ENCODE assay signal across 8 cellular contexts in the genomic region with DNA sequence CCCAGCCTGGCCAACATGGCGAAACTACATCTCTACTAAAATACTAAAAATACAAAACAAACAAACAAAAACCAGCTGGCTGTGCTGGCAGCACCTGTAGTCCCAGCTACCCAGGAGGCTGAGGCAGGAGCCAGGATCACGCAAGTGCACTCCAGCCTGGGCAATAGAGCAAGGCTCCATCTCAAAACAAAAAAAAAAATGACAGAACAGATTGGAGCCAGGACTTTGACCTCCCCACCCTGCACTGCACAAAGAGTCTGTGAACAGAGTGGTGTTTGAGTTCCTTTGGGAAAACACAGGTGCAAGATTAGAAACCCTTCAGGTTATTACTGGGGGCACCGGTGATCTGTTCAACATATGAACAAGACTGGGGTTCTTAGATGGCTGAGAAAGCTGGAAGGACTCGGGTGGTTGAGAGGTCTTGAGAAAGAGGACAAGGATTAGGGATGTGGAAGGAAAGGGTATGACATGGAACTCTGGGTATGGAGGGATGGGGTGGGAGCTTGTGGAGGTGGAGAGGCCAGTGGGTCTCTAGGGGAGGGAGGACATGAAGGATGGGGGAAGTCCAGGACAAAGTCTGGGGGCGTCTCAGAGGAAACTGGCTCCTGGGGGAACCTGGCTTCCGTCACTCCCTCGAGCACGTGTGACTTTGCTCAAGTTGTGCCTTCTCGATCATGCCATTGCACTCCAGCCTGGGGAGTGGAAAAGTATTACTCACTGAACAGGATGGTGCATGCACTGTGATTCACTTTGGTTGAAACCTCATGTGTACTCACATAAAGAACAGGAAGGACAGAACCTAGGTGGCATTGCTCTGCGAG. TPM values are rescaled to one million over a fixed set of nuclear protein-coding genes. Genes with fewer than 3 reads are reported as not detected.
A peak's percentile ranks its signal among the peaks of the same experiment; 100 is the strongest.
DNase-seq lines count a peak whose midpoint lies in the region; ATAC-seq and TF ChIP-seq lines count a peak whose summit lies in the region.

No MANE protein-coding gene starts in this region.

- DNase-seq in T-helper 17 cell (peak in 1 of 3 donors; percentile 34), cardiac fibroblast (ENCODE audit: low read depth in 2 of 2) (peak; percentile 30 to 90), neural crest cell (ENCODE audit: low read depth, low spot score) (no peak), cerebellar cortex (ENCODE audit: low spot score) (no peak), KBM-7 (no peak), ureter (ENCODE audit: low spot score) (no peak)

- H3K4me3 ChIP-seq in BLaER1 treated with 17β-estradiol and CSF1 and Interleukin-3, amounts not matched to agents 10 nM and 100 nM, result no peak overlapping the region
- no peak overlapping the region for H3K4me3 ChIP-seq in cardiac fibroblast (replicated peaks in 1 of 2; ENCODE audit: low read depth in 2 of 2, low read length in 2 of 2)

- H3K9me3 ChIP-seq in BLaER1 treated with 17β-estradiol and CSF1 and Interleukin-3, amounts not matched to agents 10 nM and 100 nM (replicated peaks in 1 of 11), result no peaks in the 10 kb centered on the region
- H3K9me3 ChIP-seq in T-helper 17 cell (ENCODE audit: control insufficient read depth, low read length, poor library complexity, severe bottlenecking), result no peaks in the 10 kb centered on the region

- no peaks in the 10 kb centered on the region for H3K27me3 ChIP-seq in BLaER1 treated with 17β-estradiol and CSF1 and Interleukin-3, amounts not matched to agents 10 nM and 100 nM

- no peaks in the 10 kb centered on the region for H3K9me3 Mint-ChIP-seq in neural crest cell

- H3K9ac ChIP-seq in BLaER1 treated with 17β-estradiol and CSF1 and Interleukin-3, amounts not matched to agents 10 nM and 100 nM, result peak overlapping the region in 4 of 11 experiments; percentile 15 to 36 (median 25); a peak in 2 of 22 replicates

- H4K20me1 ChIP-seq in BLaER1 treated with 17β-estradiol and CSF1 and Interleukin-3, amounts not matched to agents 10 nM and 100 nM, result peaks cover 0 to 47% (median 4%) of the 10 kb centered on the region in 11 experiments; a peak in 7 of 22 replicates

- H3K27me3 Mint-ChIP-seq in T-helper 17 cell (no peaks in the 10 kb centered on the region), neural crest cell (ENCODE audit: low read depth) (no peaks in the 10 kb centered on the region)

- in situ Hi-C loops in KBM-7 (cut with MboI; ENCODE audit: low pct_unique_long_range_greater_than_20kb, low sequenced_read_pairs), result no loop called here

- H3K27ac Mint-ChIP-seq in T-helper 17 cell (peak overlapping the region; percentile 96), neural crest cell (ENCODE audit: unreplicated experiment) (peak overlapping the region; percentile 10)

- TF ChIP-seq CTCF in cardiac fibroblast (IDR thresholded peaks at IDR 0.05; ENCODE audit: low read depth, low read length) (no peak), neural crest cell (conservative IDR thresholded peaks at IDR 0.05) (no peak)

- H3K4me3 Mint-ChIP-seq in T-helper 17 cell (peak overlapping the region; percentile 75), neural crest cell (no peak overlapping the region)

- ATAC-seq in T-helper 17 cell, result peak; percentile 43
- no peak for ATAC-seq in HG03571 (IDR thresholded peaks at IDR 0.05; ENCODE audit: unreplicated experiment)

- peaks cover 26 to 56% (median 35%) of the 10 kb centered on the region in 10 experiments for H3K4me1 ChIP-seq in BLaER1 treated with 17β-estradiol and CSF1 and Interleukin-3, amounts not matched to agents 10 nM and 100 nM

- H3K36me3 Mint-ChIP-seq in T-helper 17 cell (ENCODE audit: low read depth), result peaks cover 3% of the 10 kb centered on the region
- H3K36me3 Mint-ChIP-seq in neural crest cell (ENCODE audit: low read depth), result peaks cover 7% of the 10 kb centered on the region

- peak overlapping the region; percentile 48 to 78 (median 68); a peak in 21 of 22 replicates for H3K4me2 ChIP-seq in BLaER1 treated with 17β-estradiol and CSF1 and Interleukin-3, amounts not matched to agents 10 nM and 100 nM

- H3K4me1 Mint-ChIP-seq in T-helper 17 cell (peaks cover 39% of the 10 kb centered on the region), neural crest cell (no peaks in the 10 kb centered on the region)

- peaks cover 47 to 85% (median 63%) of the 10 kb centered on the region in 11 experiments for H3K36me3 ChIP-seq in BLaER1 treated with 17β-estradiol and CSF1 and Interleukin-3, amounts not matched to agents 10 nM and 100 nM

- H3K27ac ChIP-seq in BLaER1 treated with 17β-estradiol and CSF1 and Interleukin-3, amounts not matched to agents 10 nM and 100 nM, result peak overlapping the region in 7 of 11 experiments; percentile 4 to 69 (median 54); a peak in 4 of 22 replicates

RNA-seq across cellular contexts. Expression of a gene that starts 25.9 kb away (rescaled TPM):
- 1 to 10 TPM in 1 of 2 donors, under 1 TPM in 1; 0.97 to 1.3 TPM for total RNA-seq in T-helper 17 cell
- 7.7 and 8.8 TPM in 2 replicates for total RNA-seq in neural crest cell
- 18.6 TPM for total RNA-seq in ureter

RNA-seq across cellular contexts. Expression of a gene that starts 26.7 kb away (rescaled TPM):
- 100 to 1,000 TPM; 161 to 195 TPM for total RNA-seq in T-helper 17 cell
- 70.2 and 74.1 TPM in 2 replicates for total RNA-seq in neural crest cell
- 35.6 TPM for total RNA-seq in ureter

RNA-seq across cellular contexts. Expression of a gene that starts 27.5 kb away (rescaled TPM):
- total RNA-seq in T-helper 17 cell (1 to 10 TPM; 1.1 to 1.3 TPM), neural crest cell (1.0 and 1.3 TPM in 2 replicates), ureter (13.2 TPM)

RNA-seq across cellular contexts. Expression of a gene that starts 37.3 kb away (rescaled TPM):
- 10 to 100 TPM; 44.6 to 50.7 TPM for total RNA-seq in T-helper 17 cell
- 51.7 and 53.7 TPM in 2 replicates for total RNA-seq in neural crest cell
- 40.6 TPM for total RNA-seq in ureter

RNA-seq across cellular contexts. Expression of a gene that starts 41.2 kb away (rescaled TPM):
- total RNA-seq in T-helper 17 cell (10 to 100 TPM; 18.7 to 24.6 TPM), neural crest cell (24.9 and 27.5 TPM in 2 replicates), ureter (106 TPM)

Comparison
In these comparisons a context has a peak if more than half of its experiments do, and no peak if none do; other contexts are left out.
1. DNase-seq: peak in cardiac fibroblast (2 of 2); none in neural crest cell (single experiment), cerebellar cortex (single experiment), KBM-7 (single experiment) and ureter (single experiment).